In genomic region chr3:170180952-170181876, GRCh38 we compare ENCODE assay signal across 1 cellular context.
TF ChIP-seq lines count a peak whose summit lies in the region.

PHC3 (minus strand) TSS chr3:170181733; CDS start chr3:170181715, 18 bp downstream.

TF ChIP-seq in HEK293, 187 proteins besides CTCF, POLR2A, EP300 and RAD21 (continued from another document):
- no peak for TF ChIP-seq ZSCAN5A (tag by site-specific recombination; IDR thresholded peaks at IDR 0.05)
- TF ChIP-seq ZNF221 (tag by site-specific recombination; IDR thresholded peaks at IDR 0.05; ENCODE audit: borderline replicate concordance) = no peak
- no peak for TF ChIP-seq ZNF10 (tag by site-specific recombination; IDR thresholded peaks at IDR 0.05)
- TF ChIP-seq ZNF416 (tag by site-specific recombination; IDR thresholded peaks at IDR 0.05) = no peak
- no peak for TF ChIP-seq ZNF433 (tag by site-specific recombination; IDR thresholded peaks at IDR 0.05; ENCODE audit: low read depth)
- no peak for TF ChIP-seq ZNF843 (tag by site-specific recombination; IDR thresholded peaks at IDR 0.05)
